Comparison of ENCODE assay signal across 15 cellular contexts in genomic region chr15:85307687-85308045, GRCh38.
"Had no signal": no experiment of that assay in that cellular context is flagged by ENCODE, and none has a peak within 500 bp of the region (broad histone marks: within the 10 kb centered on the region; RNA-seq: fewer than 3 reads in every experiment).

No MANE protein-coding gene starts in this region.

- H3K27me3 ChIP-seq: right lobe of liver had no signal

- H3K27ac ChIP-seq: right lobe of liver, skin epidermis, thoracic aorta had no signal

- H3K36me3 Mint-ChIP-seq: activated naive CD4-positive, alpha-beta T cell treated with anti-CD3 and anti-CD28 coated beads, Interleukin-2, amount 50 U/mL, for 72 hours; memory B cell had no signal

- H3K4me3 ChIP-seq: right lobe of liver, skin epidermis, thoracic aorta had no signal

- H3K9me3 ChIP-seq: right lobe of liver, thoracic aorta had no signal

- H3K36me3 ChIP-seq: right lobe of liver, thoracic aorta had no signal

- H3K9me3 Mint-ChIP-seq: activated naive CD4-positive, alpha-beta T cell treated with anti-CD3 and anti-CD28 coated beads, Interleukin-2, amount 50 U/mL, for 72 hours; activated T-cell treated with anti-CD3 and anti-CD28 coated beads, Interleukin-2, amount 50 U/mL, for 24 hours; activated T-helper 17 cell treated with anti-CD3 and anti-CD28 coated beads, Interleukin-2, amount 50 U/mL, for 72 hours had no signal

- H3K4me3 Mint-ChIP-seq: activated T-cell treated with anti-CD3 and anti-CD28 coated beads, Interleukin-2, amount 50 U/mL, for 24 hours; memory B cell; nephron had no signal

- H3K27ac Mint-ChIP-seq: activated naive CD4-positive, alpha-beta T cell treated with anti-CD3 and anti-CD28 coated beads, Interleukin-2, amount 50 U/mL, for 72 hours; activated T-cell treated with anti-CD3 and anti-CD28 coated beads, Interleukin-2, amount 50 U/mL, for 24 hours; memory B cell; nephron had no signal

- DNase-seq: activated T-cell treated with anti-CD3 and anti-CD28 coated beads, Interleukin-2, amount 50 U/mL, for 24 hours; effector CD8-positive, alpha-beta T cell; foreskin melanocyte; hippocampal formation; left ventricle myocardium superior; right lobe of liver; stimulated activated CD4-positive, alpha-beta T cell treated with anti-CD3 and anti-CD28 coated beads, Interleukin-2, amount 100 ng/mL, for 24 hours; stimulated activated naive CD4-positive, alpha-beta T cell; T-helper 9 cell had no signal

- H3K27me3 Mint-ChIP-seq: activated T-cell treated with anti-CD3 and anti-CD28 coated beads, Interleukin-2, amount 50 U/mL, for 24 hours; activated T-helper 17 cell treated with anti-CD3 and anti-CD28 coated beads, Interleukin-2, amount 50 U/mL, for 72 hours; memory B cell had no signal

- ATAC-seq: activated naive CD4-positive, alpha-beta T cell treated with anti-CD3 and anti-CD28 coated beads, Interleukin-2, amount 50 U/mL, for 72 hours; activated T-helper 17 cell treated with anti-CD3 and anti-CD28 coated beads, Interleukin-2, amount 50 U/mL, for 72 hours; left ventricle myocardium superior; right lobe of liver had no signal

- H3K4me1 Mint-ChIP-seq: nephron had no signal

- H3K4me1 ChIP-seq: right lobe of liver had no signal
